8 cellular contexts compared by ENCODE assay signal in genomic region chr2:38315707-38316333, GRCh38.
A peak's percentile ranks its signal among the peaks of the same experiment; 100 is the strongest.
DNase-seq lines count a peak whose midpoint lies in the region; ATAC-seq and TF ChIP-seq lines count a peak whose summit lies in the region.

No MANE protein-coding gene starts in this region.

- WGBS in right cardiac atrium: 52% methylated on average over 2 of the region's 2 CpGs

- ATAC-seq in right cardiac atrium: peak; percentile 60 to 72
- peak; percentile 81 for ATAC-seq in sciatic nerve
- no peak for ATAC-seq in GM18519 (IDR thresholded peaks at IDR 0.05; ENCODE audit: low FRiP score, unreplicated experiment)

- TF ChIP-seq CTCF in AG04450 (IDR thresholded peaks at IDR 0.05; ENCODE audit: low read depth, low read length): peak; percentile 84

- CTCF ChIA-PET in AG04450 (lab: Charles Lee): interaction anchor here (0.6 to 5.7 kb wide), 48 partner anchors 10 to 513 kb away, joined by 3 to 79 read pairs (median 4); no protein-coding TSS in a partner anchor

- H3K27me3 ChIP-seq in AG04450 (ENCODE audit: control insufficient read depth, insufficient read depth, low read length) (no peaks in the 10 kb centered on the region), right cardiac atrium (ENCODE audit: control insufficient read depth, insufficient read depth) (no peaks in the 10 kb centered on the region)

- H3K27ac ChIP-seq in AG04450 (ENCODE audit: low read depth, low read length): no peak overlapping the region
- H3K27ac ChIP-seq in right cardiac atrium (ENCODE audit: low read length): no peak overlapping the region

- intact Hi-C loops in right cardiac atrium (cut with DNase I) (loop anchor here in 3 of 4 donors (5.0 to 10.0 kb wide), 3 partner anchors 219 to 416 kb away; no protein-coding TSS in a partner anchor), sciatic nerve (cut with DNase I) (loop anchor here (10.0 kb wide), 1 partner anchor 419 kb away; no protein-coding TSS in a partner anchor)

- POLR2A ChIA-PET in AG04450 (lab: Yijun Ruan, JAX): interaction anchor here (0.8 to 0.9 kb wide), 2 partner anchors 427 to 436 kb away, joined by 3 to 4 read pairs; partner anchors contain the start of gene SRSF7

- H3K9me3 ChIP-seq in AG04450 (ENCODE audit: control insufficient read depth, insufficient read depth, low read length): no peaks in the 10 kb centered on the region
- no peaks in the 10 kb centered on the region for H3K9me3 ChIP-seq in right cardiac atrium (ENCODE audit: control insufficient read depth, low read length)

- no peaks in the 10 kb centered on the region for H3K4me1 ChIP-seq in right cardiac atrium (ENCODE audit: control insufficient read depth, insufficient read depth, low read length)

- DNase-seq in AG04450 (ENCODE audit: low read depth, low spot score): no peak
- DNase-seq in GM03348 (ENCODE audit: low spot score): peak; percentile 50
- peak; percentile 38 for DNase-seq in NCI-H1694 (lab: John Stamatoyannopoulos, UW)
- peak; percentile 51 for DNase-seq in amniotic epithelial cell (ENCODE audit: low read depth)
- DNase-seq in right cardiac atrium: no peak
- DNase-seq in sciatic nerve (ENCODE audit: low spot score): no peak
- DNase-seq in mesenteric fat pad (ENCODE audit: low spot score): no peak

- no peak overlapping the region for H3K4me3 ChIP-seq in AG04450 (ENCODE audit: low read depth, low read length)
- no peak overlapping the region for H3K4me3 ChIP-seq in right cardiac atrium (ENCODE audit: low read length)

Comparison
In these comparisons a context has a peak if more than half of its experiments do, and no peak if none do; other contexts are left out.
1. DNase-seq: peak in GM03348 (single experiment), NCI-H1694 (single experiment) and amniotic epithelial cell (single experiment); none in AG04450 (single experiment), right cardiac atrium (0 of 3), sciatic nerve (single experiment) and mesenteric fat pad (single experiment).